Comparison of ENCODE assay signal across 34 cellular contexts in genomic region chr2:60249879-60250278, GRCh38.
"Had no signal": no experiment of that assay in that cellular context is flagged by ENCODE, and none has a peak within 500 bp of the region (broad histone marks: within the 10 kb centered on the region; RNA-seq: fewer than 3 reads in every experiment).

No MANE protein-coding gene starts in this region.

- H3K27me3 ChIP-seq: MG63 had no signal

- H3K36me3 ChIP-seq: MG63 had no signal

- H3K4me3 ChIP-seq: MG63 had no signal

- H3K9me3 ChIP-seq: MG63 had no signal

- H3K27ac ChIP-seq: KMS-11 had no signal

- DNase-seq: Karpas-422, Kasumi-1, MG63, MM.1S, MV-4-11, NCI-H1048, NCI-H1092, NCI-H1092 treated with DMSO at 0.1 percent for 48 hours, NCI-H1105, NCI-H1105 treated with DMSO at 0.1 percent for 48 hours, NCI-H1417, NCI-H1417 treated with DMSO at 0.1 percent for 48 hours, NCI-H1436, NCI-H1436 treated with DMSO at 0.1 percent for 48 hours, NCI-H146, NCI-H1694, NCI-H1694 treated with DMSO at 0.1 percent for 48 hours, NCI-H187, NCI-H187 treated with DMSO at 0.1 percent for 48 hours, NCI-H1930, NCI-H2029, NCI-H2029 treated with DMSO at 0.1 percent for 48 hours, NCI-H2081, NCI-H2081 treated with DMSO at 0.1 percent for 48 hours, NCI-H2107, NCI-H2171, NCI-H2171 treated with DMSO at 0.1 percent for 48 hours, NCI-H2227 treated with DMSO at 0.1 percent for 48 hours, NCI-H226, NCI-H345, NCI-H446, NCI-H446 treated with DMSO at 0.1 percent for 48 hours, NCI-H510A had no signal
